Comparison of ENCODE assay signal across 8 cellular contexts in genomic region chr10:127853868-127854768, GRCh38. TPM values are rescaled to one million over a fixed set of nuclear protein-coding genes. Genes with fewer than 3 reads are reported as not detected.
DNase-seq lines count a peak whose midpoint lies in the region; ATAC-seq and TF ChIP-seq lines count a peak whose summit lies in the region.

No MANE protein-coding gene starts in this region.

- no peaks in the 10 kb centered on the region for H4K20me1 ChIP-seq in BLaER1

- POLR2A ChIA-PET in activated CD4-positive, alpha-beta memory T cell treated with anti-CD3 and anti-CD28 coated beads for 36 hours (lab: Charles Lee) = no interaction called here

- no peak overlapping the region for H3K4me3 Mint-ChIP-seq in activated CD4-positive, alpha-beta memory T cell treated with anti-CD3 and anti-CD28 coated beads for 36 hours
- H3K4me3 Mint-ChIP-seq in endothelial cell (ENCODE audit: unreplicated experiment) = no peak overlapping the region
- no peak overlapping the region for H3K4me3 Mint-ChIP-seq in stimulated activated naive B cell treated with anti-CD40 and anti-IgM and Interleukin-4, amounts not matched to agents 10 μg/mL and 1 μg/mL and 100 μg/mL, for 72 hours

- H3K27me3 Mint-ChIP-seq in activated CD4-positive, alpha-beta memory T cell treated with anti-CD3 and anti-CD28 coated beads for 36 hours = peaks cover 2% of the 10 kb centered on the region
- no peaks in the 10 kb centered on the region for H3K27me3 Mint-ChIP-seq in endothelial cell (ENCODE audit: unreplicated experiment)
- peaks cover 0 to 6% of the 10 kb centered on the region in 2 donors for H3K27me3 Mint-ChIP-seq in stimulated activated naive B cell treated with anti-CD40 and anti-IgM and Interleukin-4, amounts not matched to agents 10 μg/mL and 1 μg/mL and 100 μg/mL, for 72 hours

- DNase-seq in NCI-H526 (lab: John Stamatoyannopoulos, UW) (peak; percentile 48 to 74), endothelial cell (ENCODE audit: low spot score) (peak; percentile 75), midbrain (lab: John Stamatoyannopoulos, UW) (peak; percentile 84)
- DNase-seq in activated CD4-positive, alpha-beta memory T cell treated with anti-CD3 and anti-CD28 coated beads for 36 hours = peak; percentile 47
- peak; percentile 50 for DNase-seq in stimulated activated naive B cell treated with anti-CD40 and anti-IgM and Interleukin-4, amounts not matched to agents 10 μg/mL and 1 μg/mL and 100 μg/mL, for 72 hours

- peak overlapping the region; percentile 51; the same call in 1 of the 2 replicates for H3K27ac ChIP-seq in BLaER1

- CTCF ChIA-PET in activated CD4-positive, alpha-beta memory T cell treated with anti-CD3 and anti-CD28 coated beads for 36 hours (lab: Charles Lee) = interaction anchor here (0.6 to 3.0 kb wide), 13 partner anchors 9 to 1920 kb away, joined by 3 to 17 read pairs (median 4); no protein-coding TSS in a partner anchor

- peaks cover 39% of the 10 kb centered on the region for H3K4me1 ChIP-seq in BLaER1

- no peaks in the 10 kb centered on the region for H3K36me3 ChIP-seq in BLaER1

- no peaks in the 10 kb centered on the region for H3K4me1 Mint-ChIP-seq in activated CD4-positive, alpha-beta memory T cell treated with anti-CD3 and anti-CD28 coated beads for 36 hours (ENCODE audit: low read depth)
- no peaks in the 10 kb centered on the region for H3K4me1 Mint-ChIP-seq in endothelial cell (ENCODE audit: unreplicated experiment)
- peaks cover 40 to 41% of the 10 kb centered on the region in 2 donors for H3K4me1 Mint-ChIP-seq in stimulated activated naive B cell treated with anti-CD40 and anti-IgM and Interleukin-4, amounts not matched to agents 10 μg/mL and 1 μg/mL and 100 μg/mL, for 72 hours

- H3K36me3 Mint-ChIP-seq in activated CD4-positive, alpha-beta memory T cell treated with anti-CD3 and anti-CD28 coated beads for 36 hours = no peaks in the 10 kb centered on the region
- H3K36me3 Mint-ChIP-seq in endothelial cell (ENCODE audit: low read depth, unreplicated experiment) = no peaks in the 10 kb centered on the region
- no peaks in the 10 kb centered on the region for H3K36me3 Mint-ChIP-seq in stimulated activated naive B cell treated with anti-CD40 and anti-IgM and Interleukin-4, amounts not matched to agents 10 μg/mL and 1 μg/mL and 100 μg/mL, for 72 hours

- intact Hi-C loops in activated CD4-positive, alpha-beta memory T cell treated with anti-CD3 and anti-CD28 coated beads for 36 hours (cut with micrococcal nuclease) = loop anchor here (5.0 kb wide), 3 partner anchors 137 to 1872 kb away; no protein-coding TSS in a partner anchor

- no peaks in the 10 kb centered on the region for H3K9me3 Mint-ChIP-seq in activated CD4-positive, alpha-beta memory T cell treated with anti-CD3 and anti-CD28 coated beads for 36 hours
- H3K9me3 Mint-ChIP-seq in endothelial cell (ENCODE audit: unreplicated experiment) = no peaks in the 10 kb centered on the region
- peaks cover 0 to 3% of the 10 kb centered on the region in 2 donors for H3K9me3 Mint-ChIP-seq in stimulated activated naive B cell treated with anti-CD40 and anti-IgM and Interleukin-4, amounts not matched to agents 10 μg/mL and 1 μg/mL and 100 μg/mL, for 72 hours

- H3K4me3 ChIP-seq in BLaER1 = no peak overlapping the region

- TF ChIP-seq CTCF in endothelial cell (IDR thresholded peaks at IDR 0.05; ENCODE audit: unreplicated experiment) = peak; percentile 70

- H3K9me3 ChIP-seq in BLaER1 = no peaks in the 10 kb centered on the region

- ATAC-seq in GM19035 (IDR thresholded peaks at IDR 0.05; ENCODE audit: unreplicated experiment) (peak; percentile 60), HG03139 (IDR thresholded peaks at IDR 0.05; ENCODE audit: unreplicated experiment) (peak; percentile 47)
- ATAC-seq in stimulated activated naive B cell treated with anti-CD40 and anti-IgM and Interleukin-4, amounts not matched to agents 10 μg/mL and 1 μg/mL and 100 μg/mL, for 72 hours (replicated peaks) = peak; percentile 84 to 85

- no peak overlapping the region for H3K9ac ChIP-seq in BLaER1

- no peaks in the 10 kb centered on the region for H3K27me3 ChIP-seq in BLaER1

- H3K27ac Mint-ChIP-seq in activated CD4-positive, alpha-beta memory T cell treated with anti-CD3 and anti-CD28 coated beads for 36 hours = no peak overlapping the region
- no peak overlapping the region for H3K27ac Mint-ChIP-seq in endothelial cell (ENCODE audit: unreplicated experiment)
- H3K27ac Mint-ChIP-seq in stimulated activated naive B cell treated with anti-CD40 and anti-IgM and Interleukin-4, amounts not matched to agents 10 μg/mL and 1 μg/mL and 100 μg/mL, for 72 hours = no peak overlapping the region

- H3K4me2 ChIP-seq in BLaER1 = peak overlapping the region; percentile 63

RNA-seq across cellular contexts. Expression of gene CLRN3, which starts 38.6 kb away (rescaled TPM):
- total RNA-seq in activated CD4-positive, alpha-beta memory T cell treated with anti-CD3 and anti-CD28 coated beads for 36 hours = not detected
- 0.31 TPM for total RNA-seq in endothelial cell (ENCODE audit: unreplicated experiment)

RNA-seq across cellular contexts. Expression of gene PTPRE, which starts 52.8 kb away (rescaled TPM):
- total RNA-seq in activated CD4-positive, alpha-beta memory T cell treated with anti-CD3 and anti-CD28 coated beads for 36 hours = 10 to 100 TPM; 29.4 to 34.0 TPM
- total RNA-seq in endothelial cell (ENCODE audit: unreplicated experiment) = 117 TPM
